14 cellular contexts compared by ENCODE assay signal in the genomic region with DNA sequence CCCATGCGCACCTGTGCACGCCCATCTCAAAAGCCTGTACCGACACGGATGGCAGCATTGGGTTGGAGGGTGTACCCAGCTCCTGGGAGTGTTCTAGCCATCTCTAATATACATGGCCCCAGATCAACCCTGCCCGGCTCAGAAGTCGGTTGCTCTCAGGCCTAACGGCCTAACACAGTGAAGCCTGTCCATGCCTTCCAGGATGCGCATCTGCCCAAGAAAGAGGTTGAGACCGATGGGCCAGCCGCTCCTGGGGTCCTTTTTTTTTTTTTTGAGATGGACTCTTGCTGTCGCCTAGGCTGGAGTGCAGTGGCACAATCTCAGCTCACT. TPM values are rescaled to one million over a fixed set of nuclear protein-coding genes. Genes with fewer than 3 reads are reported as not detected.
DNase-seq lines count a peak whose midpoint lies in the region; ATAC-seq, FAIRE-seq and TF ChIP-seq lines count a peak whose summit lies in the region.
"Had no signal": no experiment of that assay in that cellular context is flagged by ENCODE, and none has a peak within 500 bp of the region (broad histone marks: within the 10 kb centered on the region; RNA-seq: fewer than 3 reads in every experiment).

No MANE protein-coding gene starts in this region.

- no peak overlapping the region for H3K4me3 Mint-ChIP-seq in activated T-cell treated with anti-CD3 and anti-CD28 coated beads, Interleukin-2, amount 50 U/mL, for 24 hours
- no peak overlapping the region for H3K4me3 Mint-ChIP-seq in activated T-cell treated with anti-CD3 and anti-CD28 coated beads, Interleukin-2, amount 50 U/mL, for 4 hours
- H3K4me3 Mint-ChIP-seq in astrocyte (ENCODE audit: unreplicated experiment) (no peak overlapping the region), nephron progenitor cell (no peak overlapping the region), CD14-positive monocyte (no peak overlapping the region)
- H3K4me3 Mint-ChIP-seq in stimulated activated naive B cell treated with anti-CD40 and anti-IgM and Interleukin-4, amounts not matched to agents 10 μg/mL and 1 μg/mL and 100 μg/mL, for 72 hours = peak overlapping the region in 1 of 2 donors; percentile 46
- H3K4me3 Mint-ChIP-seq: CD4-positive, CD25-positive, alpha-beta regulatory T cell had no signal

- FAIRE-seq in astrocyte (lab: Jason Lieb, UNC) = no peak
- FAIRE-seq: H54 had no signal

- H3K9me3 ChIP-seq in astrocyte (ENCODE audit: insufficient read depth, low read depth, low read length) = no peaks in the 10 kb centered on the region
- H3K9me3 ChIP-seq: BLaER1 had no signal

- intact Hi-C loops in CD14-positive monocyte (cut with micrococcal nuclease) = no loop called here

- TF ChIP-seq CTCF in astrocyte (IDR thresholded peaks at IDR 0.05; ENCODE audit: insufficient read depth, low read depth, low read length) (no peak), nephron progenitor cell (IDR thresholded peaks at IDR 0.05) (no peak), CD14-positive monocyte (IDR thresholded peaks at IDR 0.05) (no peak)

- peaks cover 76% of the 10 kb centered on the region for H3K36me3 Mint-ChIP-seq in activated T-cell treated with anti-CD3 and anti-CD28 coated beads, Interleukin-2, amount 50 U/mL, for 24 hours (ENCODE audit: low read depth)
- peaks cover 32% of the 10 kb centered on the region for H3K36me3 Mint-ChIP-seq in activated T-cell treated with anti-CD3 and anti-CD28 coated beads, Interleukin-2, amount 50 U/mL, for 4 hours (ENCODE audit: insufficient read depth)
- H3K36me3 Mint-ChIP-seq in astrocyte (ENCODE audit: low read depth, unreplicated experiment) (peaks cover 9% of the 10 kb centered on the region), nephron progenitor cell (ENCODE audit: low read depth) (peaks cover 58% of the 10 kb centered on the region), CD14-positive monocyte (peaks cover 61 to 76% of the 10 kb centered on the region in 2 donors)
- H3K36me3 Mint-ChIP-seq in stimulated activated naive B cell treated with anti-CD40 and anti-IgM and Interleukin-4, amounts not matched to agents 10 μg/mL and 1 μg/mL and 100 μg/mL, for 72 hours = peaks cover 48 to 67% of the 10 kb centered on the region in 2 donors

- no peak overlapping the region for H2AFZ ChIP-seq in astrocyte (ENCODE audit: low read depth, low read length)

- peaks cover 9% of the 10 kb centered on the region for H3K79me2 ChIP-seq in astrocyte (ENCODE audit: insufficient read depth, low read length)

- H3K4me1 ChIP-seq in astrocyte (ENCODE audit: insufficient read depth, low read length) = peaks cover 11% of the 10 kb centered on the region

- no peaks in the 10 kb centered on the region for H3K4me1 Mint-ChIP-seq in activated T-cell treated with anti-CD3 and anti-CD28 coated beads, Interleukin-2, amount 50 U/mL, for 24 hours (ENCODE audit: low read depth)
- no peaks in the 10 kb centered on the region for H3K4me1 Mint-ChIP-seq in activated T-cell treated with anti-CD3 and anti-CD28 coated beads, Interleukin-2, amount 50 U/mL, for 4 hours (ENCODE audit: low read depth)
- peaks cover 16% of the 10 kb centered on the region for H3K4me1 Mint-ChIP-seq in astrocyte (ENCODE audit: low read depth, unreplicated experiment)
- H3K4me1 Mint-ChIP-seq in nephron progenitor cell = peaks cover 2% of the 10 kb centered on the region
- peaks cover 7 to 10% of the 10 kb centered on the region in 2 donors for H3K4me1 Mint-ChIP-seq in stimulated activated naive B cell treated with anti-CD40 and anti-IgM and Interleukin-4, amounts not matched to agents 10 μg/mL and 1 μg/mL and 100 μg/mL, for 72 hours
- H3K4me1 Mint-ChIP-seq in CD14-positive monocyte = no peaks in the 10 kb centered on the region

- H4K20me1 ChIP-seq in astrocyte (ENCODE audit: insufficient read depth, low read length) = peaks cover 63% of the 10 kb centered on the region

- H3K4me2 ChIP-seq in astrocyte (ENCODE audit: low read length) = no peak overlapping the region
- H3K4me2 ChIP-seq: BLaER1 had no signal

- H3K27ac Mint-ChIP-seq in activated T-cell treated with anti-CD3 and anti-CD28 coated beads, Interleukin-2, amount 50 U/mL, for 24 hours = peak overlapping the region; percentile 57
- H3K27ac Mint-ChIP-seq in astrocyte (ENCODE audit: unreplicated experiment) = peak overlapping the region; percentile 75
- peak overlapping the region; percentile 24 for H3K27ac Mint-ChIP-seq in nephron progenitor cell
- H3K27ac Mint-ChIP-seq in stimulated activated naive B cell treated with anti-CD40 and anti-IgM and Interleukin-4, amounts not matched to agents 10 μg/mL and 1 μg/mL and 100 μg/mL, for 72 hours = peak overlapping the region; percentile 72
- H3K27ac Mint-ChIP-seq in CD14-positive monocyte = peak overlapping the region in 1 of 7 donors; percentile 90

- no peak overlapping the region for H3K9ac ChIP-seq in astrocyte (ENCODE audit: low read length)
- H3K9ac ChIP-seq: BLaER1 had no signal

- no peak for DNase-seq in activated T-cell treated with anti-CD3 and anti-CD28 coated beads, Interleukin-2, amount 50 U/mL, for 24 hours
- no peak for DNase-seq in activated T-cell treated with anti-CD3 and anti-CD28 coated beads, Interleukin-2, amount 50 U/mL, for 4 hours
- DNase-seq in astrocyte (ENCODE audit: low read depth) (no peak), nephron progenitor cell (no peak), CD14-positive monocyte (ENCODE audit: low spot score) (no peak), NCI-H2081 treated with DMSO at 0.1 percent for 48 hours (lab: John Stamatoyannopoulos, UW) (no peak)
- DNase-seq in stimulated activated naive B cell treated with anti-CD40 and anti-IgM and Interleukin-4, amounts not matched to agents 10 μg/mL and 1 μg/mL and 100 μg/mL, for 72 hours = no peak
- DNase-seq: 8988T; AML-193; CD4-positive, CD25-positive, alpha-beta regulatory T cell; DMS 273 treated with DMSO at 0.1 percent for 48 hours had no signal

- ATAC-seq in activated T-cell treated with anti-CD3 and anti-CD28 coated beads, Interleukin-2, amount 50 U/mL, for 4 hours = no peak
- ATAC-seq in stimulated activated naive B cell treated with anti-CD40 and anti-IgM and Interleukin-4, amounts not matched to agents 10 μg/mL and 1 μg/mL and 100 μg/mL, for 72 hours (replicated peaks) = no peak

- H3K27me3 ChIP-seq in astrocyte (ENCODE audit: insufficient read depth, low read length) = no peaks in the 10 kb centered on the region
- H3K27me3 ChIP-seq: BLaER1 had no signal

- H3K27ac ChIP-seq in astrocyte (ENCODE audit: low read depth, low read length) = no peak overlapping the region
- H3K27ac ChIP-seq: BLaER1, HL-60 had no signal

- H3K27me3 Mint-ChIP-seq in activated T-cell treated with anti-CD3 and anti-CD28 coated beads, Interleukin-2, amount 50 U/mL, for 24 hours = no peaks in the 10 kb centered on the region
- H3K27me3 Mint-ChIP-seq in activated T-cell treated with anti-CD3 and anti-CD28 coated beads, Interleukin-2, amount 50 U/mL, for 4 hours (ENCODE audit: low read depth) = no peaks in the 10 kb centered on the region
- H3K27me3 Mint-ChIP-seq in astrocyte (ENCODE audit: low read depth, unreplicated experiment) (no peaks in the 10 kb centered on the region), nephron progenitor cell (ENCODE audit: low read depth, poor library complexity) (no peaks in the 10 kb centered on the region), CD14-positive monocyte (ENCODE audit: low read depth in 3 of 3) (peaks cover 0 to 5% (median 0%) of the 10 kb centered on the region in 3 donors)
- no peaks in the 10 kb centered on the region for H3K27me3 Mint-ChIP-seq in stimulated activated naive B cell treated with anti-CD40 and anti-IgM and Interleukin-4, amounts not matched to agents 10 μg/mL and 1 μg/mL and 100 μg/mL, for 72 hours
- H3K27me3 Mint-ChIP-seq: CD4-positive, CD25-positive, alpha-beta regulatory T cell had no signal

- peaks cover 34% of the 10 kb centered on the region for H3K36me3 ChIP-seq in astrocyte (ENCODE audit: insufficient read depth, low read length)

- no peak overlapping the region for H3K4me3 ChIP-seq in astrocyte (ENCODE audit: insufficient read depth, low read depth, low read length)
- H3K4me3 ChIP-seq: BLaER1 had no signal

- no peaks in the 10 kb centered on the region for H3K9me3 Mint-ChIP-seq in activated T-cell treated with anti-CD3 and anti-CD28 coated beads, Interleukin-2, amount 50 U/mL, for 24 hours
- no peaks in the 10 kb centered on the region for H3K9me3 Mint-ChIP-seq in activated T-cell treated with anti-CD3 and anti-CD28 coated beads, Interleukin-2, amount 50 U/mL, for 4 hours
- H3K9me3 Mint-ChIP-seq in astrocyte (ENCODE audit: unreplicated experiment) (peaks cover 2% of the 10 kb centered on the region), nephron progenitor cell (no peaks in the 10 kb centered on the region), CD14-positive monocyte (peaks cover 0 to 3% (median 0%) of the 10 kb centered on the region in 7 donors)
- H3K9me3 Mint-ChIP-seq in stimulated activated naive B cell treated with anti-CD40 and anti-IgM and Interleukin-4, amounts not matched to agents 10 μg/mL and 1 μg/mL and 100 μg/mL, for 72 hours = no peaks in the 10 kb centered on the region
- H3K9me3 Mint-ChIP-seq: CD4-positive, CD25-positive, alpha-beta regulatory T cell had no signal

RNA-seq across cellular contexts. Expression of gene PDIA6, which starts 32.1 kb away (rescaled TPM):
- 100 to 1,000 TPM; 169 to 241 (median 175) TPM for total RNA-seq in activated T-cell treated with anti-CD3 and anti-CD28 coated beads, Interleukin-2, amount 50 U/mL, for 4 hours
- 346 and 358 TPM in 2 replicates for total RNA-seq in astrocyte
- 100 to 1,000 TPM; 166 to 187 TPM for polyA plus RNA-seq in CD14-positive monocyte

RNA-seq across cellular contexts. Expression of gene ATP6V1C2, which starts 59.0 kb away (rescaled TPM):
- under 1 TPM in 1 of 3 donors, not detected in 2; 0.14 TPM for total RNA-seq in activated T-cell treated with anti-CD3 and anti-CD28 coated beads, Interleukin-2, amount 50 U/mL, for 4 hours
- total RNA-seq in astrocyte = 0.14 TPM in 1 of 2 replicates, not detected in the other
- not detected for polyA plus RNA-seq in CD14-positive monocyte
- total RNA-seq: CD4-positive, CD25-positive, alpha-beta regulatory T cell had no signal
